Comparison of ENCODE assay signal across 27 cellular contexts in genomic region chr2:832635-833034, GRCh38.
"Had no signal": no experiment of that assay in that cellular context is flagged by ENCODE, and none has a peak within 500 bp of the region (broad histone marks: within the 10 kb centered on the region; RNA-seq: fewer than 3 reads in every experiment).

No MANE protein-coding gene starts in this region.

- ATAC-seq: upper lobe of right lung had no signal

- H3K27me3 ChIP-seq: testis, thyroid gland, tibial nerve, transverse colon, upper lobe of left lung, uterus had no signal

- DNase-seq: stimulated activated CD4-positive, alpha-beta T cell treated with anti-CD3 and anti-CD28 coated beads, Interleukin-2, amount 100 ng/mL, for 48 hours; stimulated activated CD4-positive, alpha-beta T cell treated with anti-CD3 and anti-CD28 coated beads, Interleukin-4, amount 100 ng/mL, for 1 hour; stimulated activated CD4-positive, alpha-beta T cell treated with anti-CD3 and anti-CD28 coated beads, Interleukin-4, amount 100 ng/mL, for 24 hours; stimulated activated CD4-positive, alpha-beta T cell treated with anti-CD3 and anti-CD28 coated beads, Interleukin-4, amount 100 ng/mL, for 4 hours; stimulated activated CD8-positive, alpha-beta memory T cell treated with anti-CD3 and anti-CD28 coated beads, Interleukin-4, amount 100 ng/mL, for 48 hours; stimulated activated naive CD4-positive, alpha-beta T cell; stimulated activated naive CD4-positive, alpha-beta T cell treated with Interleukin-2 at 50 U/mL for 16 hours; stimulated activated naive CD8-positive, alpha-beta T cell treated with anti-CD3 and anti-CD28 coated beads, Interleukin-15, Interleukin-2, amounts not matched to agents 100 U/mL and 50 U/mL, for 24 hours; stomach; substantia nigra; testis; thyroid gland; tibial artery; transverse colon; trophoblast cell; upper lobe of left lung; upper lobe of right lung; uterus had no signal

- H3K9me3 Mint-ChIP-seq: stimulated activated effector memory CD8-positive, alpha-beta T cell treated with anti-CD3 and anti-CD28 coated beads, Interleukin-12 subunit alpha, Interleukin-12 subunit beta, amount 100 ng/mL, for 72 hours; stimulated activated memory B cell treated with anti-CD40 and anti-IgM and Interleukin-4, amounts not matched to agents 10 μg/mL and 1 μg/mL and 100 μg/mL, for 72 hours; stimulated activated naive CD8-positive, alpha-beta T cell treated with anti-CD3 and anti-CD28 coated beads, Interleukin-15, amount 100 ng/mL, for 72 hours; stimulated activated naive CD8-positive, alpha-beta T cell treated with anti-CD3 and anti-CD28 coated beads, Interleukin-15, Interleukin-2, amounts not matched to agents 100 ng/mL and 50 ng/mL, for 24 hours; type B pancreatic cell had no signal

- H3K36me3 Mint-ChIP-seq: stimulated activated effector memory CD8-positive, alpha-beta T cell treated with anti-CD3 and anti-CD28 coated beads, Interleukin-12 subunit alpha, Interleukin-12 subunit beta, amount 100 ng/mL, for 72 hours; stimulated activated memory B cell treated with anti-CD40 and anti-IgM and Interleukin-4, amounts not matched to agents 10 μg/mL and 1 μg/mL and 100 μg/mL, for 72 hours; stimulated activated naive B cell treated with anti-CD40 and anti-IgM and Interleukin-4, amounts not matched to agents 10 μg/mL and 1 μg/mL and 100 μg/mL, for 72 hours; type B pancreatic cell had no signal

- H3K27ac Mint-ChIP-seq: stimulated activated effector memory CD8-positive, alpha-beta T cell treated with anti-CD3 and anti-CD28 coated beads, Interleukin-12 subunit alpha, Interleukin-12 subunit beta, amount 100 ng/mL, for 72 hours; stimulated activated memory B cell treated with anti-CD40 and anti-IgM and Interleukin-4, amounts not matched to agents 10 μg/mL and 1 μg/mL and 100 μg/mL, for 72 hours; stimulated activated naive B cell treated with anti-CD40 and anti-IgM and Interleukin-4, amounts not matched to agents 10 μg/mL and 1 μg/mL and 100 μg/mL, for 72 hours; stimulated activated naive CD8-positive, alpha-beta T cell treated with anti-CD3 and anti-CD28 coated beads, Interleukin-15, amount 100 ng/mL, for 72 hours; stimulated activated naive CD8-positive, alpha-beta T cell treated with anti-CD3 and anti-CD28 coated beads, Interleukin-15, Interleukin-2, amounts not matched to agents 100 ng/mL and 50 ng/mL, for 24 hours; type B pancreatic cell had no signal

- H3K27ac ChIP-seq: stomach, suprapubic skin, testis, thoracic aorta, thyroid gland, tibial artery, tibial nerve, transverse colon, upper lobe of left lung, upper lobe of right lung, uterus had no signal

- H3K4me3 Mint-ChIP-seq: stimulated activated effector memory CD8-positive, alpha-beta T cell treated with anti-CD3 and anti-CD28 coated beads, Interleukin-12 subunit alpha, Interleukin-12 subunit beta, amount 100 ng/mL, for 72 hours; stimulated activated memory B cell treated with anti-CD40 and anti-IgM and Interleukin-4, amounts not matched to agents 10 μg/mL and 1 μg/mL and 100 μg/mL, for 72 hours; stimulated activated naive B cell treated with anti-CD40 and anti-IgM and Interleukin-4, amounts not matched to agents 10 μg/mL and 1 μg/mL and 100 μg/mL, for 72 hours; stimulated activated naive CD8-positive, alpha-beta T cell treated with anti-CD3 and anti-CD28 coated beads, Interleukin-15, amount 100 ng/mL, for 72 hours; stimulated activated naive CD8-positive, alpha-beta T cell treated with anti-CD3 and anti-CD28 coated beads, Interleukin-15, Interleukin-2, amounts not matched to agents 100 ng/mL and 50 ng/mL, for 24 hours; type B pancreatic cell had no signal

- H3K9me3 ChIP-seq: stomach, suprapubic skin, testis, thoracic aorta, thyroid gland, tibial artery, tibial nerve, transverse colon, upper lobe of left lung, upper lobe of right lung, uterus had no signal

- H3K36me3 ChIP-seq: stomach, suprapubic skin, thoracic aorta, thyroid gland, tibial artery, tibial nerve, transverse colon, upper lobe of left lung, upper lobe of right lung, uterus had no signal

- H3K4me3 ChIP-seq: stomach, suprapubic skin, testis, thoracic aorta, thyroid gland, tibial artery, tibial nerve, transverse colon, upper lobe of left lung, upper lobe of right lung, uterus had no signal

- H3K4me1 Mint-ChIP-seq: stimulated activated effector memory CD8-positive, alpha-beta T cell treated with anti-CD3 and anti-CD28 coated beads, Interleukin-12 subunit alpha, Interleukin-12 subunit beta, amount 100 ng/mL, for 72 hours had no signal

- H3K4me1 ChIP-seq: testis, uterus had no signal
